In genomic region chr10:124655191-124656112, GRCh38 we compare ENCODE assay signal across 12 cellular contexts.
DNase-seq lines count a peak whose midpoint lies in the region; ATAC-seq and TF ChIP-seq lines count a peak whose summit lies in the region.
"Had no signal": no experiment of that assay in that cellular context is flagged by ENCODE, and none has a peak within 500 bp of the region (broad histone marks: within the 10 kb centered on the region; RNA-seq: fewer than 3 reads in every experiment).

No MANE protein-coding gene starts in this region.

- H2BK5ac ChIP-seq in IMR-90 (ENCODE audit: low read depth, low read length, poor library complexity, severe bottlenecking), result no peak overlapping the region

- no peak for DNase-seq in IMR-90
- DNase-seq in left ventricle myocardium superior, result peak; percentile 14
- no peak for DNase-seq in EL
- no peak for DNase-seq in NOMO-1 treated with dmso at 0.1 percent for 144 hours (lab: John Stamatoyannopoulos, UW; ENCODE audit: unreplicated experiment)
- DNase-seq: Calu3; MM.1S; NCI-H226; stimulated activated CD4-positive, alpha-beta T cell treated with anti-CD3 and anti-CD28 coated beads, Interleukin-4, amount 100 ng/mL, for 24 hours had no signal

- H3K36me3 ChIP-seq in IMR-90 (ENCODE audit: control insufficient read depth, insufficient read depth, low read length), result no peaks in the 10 kb centered on the region
- H3K36me3 ChIP-seq: ascending aorta had no signal

- intact Hi-C loops in IMR-90 (cut with micrococcal nuclease) (no loop called here), left ventricle myocardium superior (cut with micrococcal nuclease) (no loop called here)

- H3K79me1 ChIP-seq in IMR-90 (ENCODE audit: low read depth in 1 of 2, low read length in 2 of 2), result no peaks in the 10 kb centered on the region; a peak in 2 of 4 replicates

- H4K8ac ChIP-seq in IMR-90 (ENCODE audit: low read depth in 2 of 2, low read length in 2 of 2), result no peak overlapping the region

- no peak overlapping the region for H3K9ac ChIP-seq in IMR-90 (ENCODE audit: low read depth, low read length)

- H3K4me3 ChIP-seq in IMR-90 (ENCODE audit: insufficient read depth, low read depth, low read length), result no peak overlapping the region
- H3K4me3 ChIP-seq: ascending aorta had no signal

- H2AK5ac ChIP-seq in IMR-90 (ENCODE audit: low read depth, low read length), result no peak overlapping the region

- H4K20me1 ChIP-seq in IMR-90 (ENCODE audit: insufficient read depth, low read length), result peaks cover 9% of the 10 kb centered on the region

- no peak overlapping the region for H3K56ac ChIP-seq in IMR-90 (ENCODE audit: extremely low read depth, insufficient read depth, low read length)

- H3K36me3 Mint-ChIP-seq in activated T-helper 17 cell treated with anti-CD3 and anti-CD28 coated beads, Interleukin-2, amount 50 U/mL, for 72 hours (ENCODE audit: low read depth), result peaks cover 9% of the 10 kb centered on the region
- H3K36me3 Mint-ChIP-seq in stimulated activated memory B cell treated with anti-CD40 and anti-IgM and Interleukin-4, amounts not matched to agents 10 μg/mL and 1 μg/mL and 100 μg/mL, for 72 hours, result peaks cover 11% of the 10 kb centered on the region

- peak overlapping the region; percentile 72 for H3K27ac Mint-ChIP-seq in activated T-helper 17 cell treated with anti-CD3 and anti-CD28 coated beads, Interleukin-2, amount 50 U/mL, for 72 hours
- peak overlapping the region; percentile 33 for H3K27ac Mint-ChIP-seq in stimulated activated memory B cell treated with anti-CD40 and anti-IgM and Interleukin-4, amounts not matched to agents 10 μg/mL and 1 μg/mL and 100 μg/mL, for 72 hours

- no peak overlapping the region for H2AK9ac ChIP-seq in IMR-90 (replicated peaks; ENCODE audit: low read depth, low read length, poor library complexity)

- no peaks in the 10 kb centered on the region for H3K27me3 ChIP-seq in IMR-90 (ENCODE audit: control insufficient read depth, insufficient read depth, low read length)
- H3K27me3 ChIP-seq: ascending aorta had no signal

- H3K4me1 ChIP-seq in IMR-90 (ENCODE audit: control insufficient read depth, insufficient read depth, low read length), result peaks cover 2% of the 10 kb centered on the region; the same call in 1 of the 2 replicates

- TF ChIP-seq CTCF in IMR-90 (conservative IDR thresholded peaks at IDR 0.05; ENCODE audit: low read depth, low read length), result no peak

- H2AFZ ChIP-seq in IMR-90 (replicated peaks; ENCODE audit: low read length, poor library complexity), result peak overlapping the region; percentile 19

- H3K9me3 ChIP-seq in IMR-90 (ENCODE audit: control insufficient read depth, insufficient read depth, low read length), result no peaks in the 10 kb centered on the region
- H3K9me3 ChIP-seq: ascending aorta had no signal

- in situ Hi-C loops in IMR-90 (cut with MboI; ENCODE audit: low sequenced_read_pairs), result no loop called here

- H3K4ac ChIP-seq in IMR-90 (ENCODE audit: low read depth, low read length), result no peak overlapping the region

- no peak for ATAC-seq in IMR-90 (ENCODE audit: low read depth)
- no peak for ATAC-seq in activated T-helper 17 cell treated with anti-CD3 and anti-CD28 coated beads, Interleukin-2, amount 50 U/mL, for 72 hours (replicated peaks)
- ATAC-seq in left ventricle myocardium superior, result no peak
- ATAC-seq in stimulated activated memory B cell treated with anti-CD40 and anti-IgM and Interleukin-4, amounts not matched to agents 10 μg/mL and 1 μg/mL and 100 μg/mL, for 72 hours, result no peak
- no peak for ATAC-seq in GM21717 (IDR thresholded peaks at IDR 0.05; ENCODE audit: unreplicated experiment)

- POLR2A ChIA-PET in IMR-90 (lab: Charles Lee; ENCODE audit: unreplicated experiment), result no interaction called here

- no peak overlapping the region for H3K4me2 ChIP-seq in IMR-90 (ENCODE audit: low read depth, low read length)

- H3K4me1 Mint-ChIP-seq in activated T-helper 17 cell treated with anti-CD3 and anti-CD28 coated beads, Interleukin-2, amount 50 U/mL, for 72 hours, result peaks cover 52% of the 10 kb centered on the region
- H3K4me1 Mint-ChIP-seq in stimulated activated memory B cell treated with anti-CD40 and anti-IgM and Interleukin-4, amounts not matched to agents 10 μg/mL and 1 μg/mL and 100 μg/mL, for 72 hours, result peaks cover 91% of the 10 kb centered on the region

- no peak overlapping the region for H3K27ac ChIP-seq in IMR-90 (ENCODE audit: insufficient read depth, low read length)

- H4K5ac ChIP-seq in IMR-90 (ENCODE audit: low read depth, low read length), result no peak overlapping the region

- 93% methylated on average over 10 of the region's 13 CpGs; no CpG with 5 or more reads in 1 of the 2 experiments for WGBS in IMR-90 (ENCODE audit: extremely low coverage in 2 of 2, insufficient read length in 1 of 2), 2 experiments

- CTCF ChIA-PET in IMR-90 (lab: Yijun Ruan, JAX), result interaction anchor here (0.9 kb wide), 1 partner anchor 9 kb away, joined by 3 read pairs; no protein-coding TSS in a partner anchor

- H3K9me3 Mint-ChIP-seq in activated T-helper 17 cell treated with anti-CD3 and anti-CD28 coated beads, Interleukin-2, amount 50 U/mL, for 72 hours, result no peaks in the 10 kb centered on the region
- no peaks in the 10 kb centered on the region for H3K9me3 Mint-ChIP-seq in stimulated activated memory B cell treated with anti-CD40 and anti-IgM and Interleukin-4, amounts not matched to agents 10 μg/mL and 1 μg/mL and 100 μg/mL, for 72 hours

- H2BK20ac ChIP-seq in IMR-90 (ENCODE audit: low read depth, low read length), result no peak overlapping the region

- no peak overlapping the region for H4K91ac ChIP-seq in IMR-90 (ENCODE audit: insufficient read depth, low read depth, low read length)

- dilution Hi-C loops in IMR-90 (cut with HindIII; ENCODE audit: low sequenced_read_pairs, unreplicated experiment), result no loop called here

- H2BK120ac ChIP-seq in IMR-90 (ENCODE audit: low read depth, low read length), result no peak overlapping the region

- H3K23ac ChIP-seq in IMR-90 (ENCODE audit: low read depth, low read length), result no peak overlapping the region

- TF ChIP-seq POLR2A in IMR-90 (IDR thresholded peaks at IDR 0.05; ENCODE audit: low read depth, low read length), result no peak

- peaks cover 11% of the 10 kb centered on the region for H3K9me1 ChIP-seq in IMR-90 (ENCODE audit: insufficient read depth, low read length)

- BruUV-seq in IMR-90 (replicated peaks; lab: Mats Ljungman, UMichigan), result no TSS peak

- no peak for TF ChIP-seq RAD21 in IMR-90 (IDR thresholded peaks at IDR 0.05; ENCODE audit: low read length)

- H3K27me3 Mint-ChIP-seq in activated T-helper 17 cell treated with anti-CD3 and anti-CD28 coated beads, Interleukin-2, amount 50 U/mL, for 72 hours, result no peaks in the 10 kb centered on the region
- no peaks in the 10 kb centered on the region for H3K27me3 Mint-ChIP-seq in stimulated activated memory B cell treated with anti-CD40 and anti-IgM and Interleukin-4, amounts not matched to agents 10 μg/mL and 1 μg/mL and 100 μg/mL, for 72 hours

- H2BK15ac ChIP-seq in IMR-90 (ENCODE audit: low read depth, low read length), result no peak overlapping the region

- peak overlapping the region; percentile 26 for H3K4me3 Mint-ChIP-seq in activated T-helper 17 cell treated with anti-CD3 and anti-CD28 coated beads, Interleukin-2, amount 50 U/mL, for 72 hours
- H3K4me3 Mint-ChIP-seq in stimulated activated memory B cell treated with anti-CD40 and anti-IgM and Interleukin-4, amounts not matched to agents 10 μg/mL and 1 μg/mL and 100 μg/mL, for 72 hours, result no peak overlapping the region

- no peak overlapping the region for H3K18ac ChIP-seq in IMR-90 (ENCODE audit: low read depth, low read length)

- no peak overlapping the region for H3K14ac ChIP-seq in IMR-90 (replicated peaks; ENCODE audit: low read depth, low read length)

TF ChIP-seq in IMR-90, 13 proteins besides CTCF, POLR2A, EP300 and RAD21:
- TF ChIP-seq CEBPB (IDR thresholded peaks at IDR 0.05; ENCODE audit: low read depth, low read length) (no peak), CHD1 (IDR thresholded peaks at IDR 0.05; ENCODE audit: low read depth, low read length) (no peak), MAZ (IDR thresholded peaks at IDR 0.05; ENCODE audit: borderline replicate concordance, low read depth, low read length) (no peak), FOS (IDR thresholded peaks at IDR 0.05; ENCODE audit: low read depth, low read length) (no peak), USF2 (IDR thresholded peaks at IDR 0.05; ENCODE audit: low read depth, low read length) (no peak)
TF ChIP-seq in IMR-90: peak in this region for 0.
